In genomic region chr15:64381000-64381751, GRCh38 we compare ENCODE assay signal across 1 cellular context.
TF ChIP-seq lines count a peak whose summit lies in the region.

PCLAF (minus strand) TSS chr15:64381441; CDS start chr15:64381371, 70 bp downstream.

TF ChIP-seq in K562, 482 proteins besides CTCF, POLR2A, EP300 and RAD21 (continued from another document and continues in another):
- TF ChIP-seq MXD1 (CRISPR knock-in tag; IDR thresholded peaks at IDR 0.05; ENCODE audit: borderline replicate concordance, poor library complexity, severe bottlenecking) (no peak), ARNT (IDR thresholded peaks at IDR 0.05) (peak in 1 of 2 experiments; percentile 2; a peak in 1 of 4 replicates), HDAC2 (IDR thresholded peaks at IDR 0.05) (0 out of 2 replicates have a peak, but pooled peaks have one; percentile 26), EZH2 (IDR thresholded peaks at IDR 0.05; ENCODE audit: borderline replicate concordance, low read depth, low read length) (no peak), RB1 (IDR thresholded peaks at IDR 0.05; ENCODE audit: low read depth) (peak; percentile 87), NUFIP1 (IDR thresholded peaks at IDR 0.05; ENCODE audit: partially characterized antibody) (no peak), FOSL1 (tag; conservative IDR thresholded peaks at IDR 0.05) (no peak), HNRNPH1 (optimal IDR thresholded peaks at IDR 0.05; ENCODE audit: low read depth, low read length) (no peak), ZNF311 (CRISPR knock-in tag; IDR thresholded peaks at IDR 0.05) (no peak), ZNF280A (IDR thresholded peaks at IDR 0.05; ENCODE audit: low read depth, partially characterized antibody) (no peak), MTA1 (IDR thresholded peaks at IDR 0.05; ENCODE audit: borderline replicate concordance) (no peak), EHMT2 (IDR thresholded peaks at IDR 0.05) (no peak), PHB2 (IDR thresholded peaks at IDR 0.05; ENCODE audit: low read depth) (no peak), IRF2 (CRISPR knock-in tag; IDR thresholded peaks at IDR 0.05) (no peak), KDM5B (IDR thresholded peaks at IDR 0.05; ENCODE audit: insufficient replicate concordance, low read depth, low read length) (peak; percentile 98), TFAM (CRISPR knock-in tag; conservative IDR thresholded peaks at IDR 0.05) (no peak), NCOA2 (IDR thresholded peaks at IDR 0.05; ENCODE audit: partially characterized antibody in 2 of 2) (no peak), PKNOX1 (IDR thresholded peaks at IDR 0.05) (peak; percentile 99), E2F4 (CRISPR knock-in tag; IDR thresholded peaks at IDR 0.05; ENCODE audit: low read depth) (peak; percentile 98), XRCC4 (IDR thresholded peaks at IDR 0.05; ENCODE audit: extremely low read depth, insufficient read depth, insufficient read length) (no peak), CTBP1 (IDR thresholded peaks at IDR 0.05; ENCODE audit: borderline replicate concordance) (no peak; the same call in 1 of the 2 replicates), PREB (CRISPR knock-in tag; IDR thresholded peaks at IDR 0.05) (no peak), SMARCA4 (IDR thresholded peaks at IDR 0.05) (no peak), TCF3 (CRISPR knock-in tag; IDR thresholded peaks at IDR 0.05) (no peak), USF2 (CRISPR knock-in tag; IDR thresholded peaks at IDR 0.05) (no peak), CREBBP (IDR thresholded peaks at IDR 0.05; ENCODE audit: low read depth, low read length) (no peak), TSC22D4 (tag; IDR thresholded peaks at IDR 0.05) (no peak), STAG1 (CRISPR knock-in tag; IDR thresholded peaks at IDR 0.05; ENCODE audit: borderline replicate concordance) (no peak), POLR2H (tag; IDR thresholded peaks at IDR 0.05; ENCODE audit: low read depth) (peak; percentile 97), CBFA2T2 (conservative IDR thresholded peaks at IDR 0.05) (no peak), BACH1 (tag; IDR thresholded peaks at IDR 0.05) (no peak), SAFB (IDR thresholded peaks at IDR 0.05; ENCODE audit: borderline replicate concordance, low read depth, low read length) (no peak), THRB (CRISPR knock-in tag; conservative IDR thresholded peaks at IDR 0.05) (no peak), TAL1 (IDR thresholded peaks at IDR 0.05) (no peak), TBP (optimal IDR thresholded peaks at IDR 0.05; ENCODE audit: low read depth, low read length) (peak; percentile 99), SMAD1 (IDR thresholded peaks at IDR 0.05; ENCODE audit: low read depth, low read length, partially characterized antibody) (peak; percentile 69), SIN3A (IDR thresholded peaks at IDR 0.05; ENCODE audit: borderline replicate concordance in 2 of 2, control insufficient read depth in 1 of 2, low read depth in 2 of 2, low read length in 2 of 2) (peak in 1 of 2 experiments; percentile 54; a peak in 2 of 4 replicates), ZNF347 (CRISPR knock-in tag; IDR thresholded peaks at IDR 0.05; ENCODE audit: low read depth) (no peak), RBBP5 (IDR thresholded peaks at IDR 0.05; ENCODE audit: borderline replicate concordance, insufficient read depth, low read length, poor library complexity, severe bottlenecking) (peak; percentile 85)
- TF ChIP-seq, protein P1, sequence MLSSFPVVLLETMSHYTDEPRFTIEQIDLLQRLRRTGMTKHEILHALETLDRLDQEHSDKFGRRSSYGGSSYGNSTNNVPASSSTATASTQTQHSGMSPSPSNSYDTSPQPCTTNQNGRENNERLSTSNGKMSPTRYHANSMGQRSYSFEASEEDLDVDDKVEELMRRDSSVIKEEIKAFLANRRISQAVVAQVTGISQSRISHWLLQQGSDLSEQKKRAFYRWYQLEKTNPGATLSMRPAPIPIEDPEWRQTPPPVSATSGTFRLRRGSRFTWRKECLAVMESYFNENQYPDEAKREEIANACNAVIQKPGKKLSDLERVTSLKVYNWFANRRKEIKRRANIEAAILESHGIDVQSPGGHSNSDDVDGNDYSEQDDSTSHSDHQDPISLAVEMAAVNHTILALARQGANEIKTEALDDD (IDR thresholded peaks at IDR 0.05), result no peak; the same call in none of the 2 replicates
- TF ChIP-seq, protein P2, sequence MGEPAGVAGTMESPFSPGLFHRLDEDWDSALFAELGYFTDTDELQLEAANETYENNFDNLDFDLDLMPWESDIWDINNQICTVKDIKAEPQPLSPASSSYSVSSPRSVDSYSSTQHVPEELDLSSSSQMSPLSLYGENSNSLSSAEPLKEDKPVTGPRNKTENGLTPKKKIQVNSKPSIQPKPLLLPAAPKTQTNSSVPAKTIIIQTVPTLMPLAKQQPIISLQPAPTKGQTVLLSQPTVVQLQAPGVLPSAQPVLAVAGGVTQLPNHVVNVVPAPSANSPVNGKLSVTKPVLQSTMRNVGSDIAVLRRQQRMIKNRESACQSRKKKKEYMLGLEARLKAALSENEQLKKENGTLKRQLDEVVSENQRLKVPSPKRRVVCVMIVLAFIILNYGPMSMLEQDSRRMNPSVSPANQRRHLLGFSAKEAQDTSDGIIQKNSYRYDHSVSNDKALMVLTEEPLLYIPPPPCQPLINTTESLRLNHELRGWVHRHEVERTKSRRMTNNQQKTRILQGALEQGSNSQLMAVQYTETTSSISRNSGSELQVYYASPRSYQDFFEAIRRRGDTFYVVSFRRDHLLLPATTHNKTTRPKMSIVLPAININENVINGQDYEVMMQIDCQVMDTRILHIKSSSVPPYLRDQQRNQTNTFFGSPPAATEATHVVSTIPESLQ (CRISPR knock-in tag; IDR thresholded peaks at IDR 0.05), result peak; percentile 48; the same call in 1 of the 2 replicates
- TF ChIP-seq, protein P3, sequence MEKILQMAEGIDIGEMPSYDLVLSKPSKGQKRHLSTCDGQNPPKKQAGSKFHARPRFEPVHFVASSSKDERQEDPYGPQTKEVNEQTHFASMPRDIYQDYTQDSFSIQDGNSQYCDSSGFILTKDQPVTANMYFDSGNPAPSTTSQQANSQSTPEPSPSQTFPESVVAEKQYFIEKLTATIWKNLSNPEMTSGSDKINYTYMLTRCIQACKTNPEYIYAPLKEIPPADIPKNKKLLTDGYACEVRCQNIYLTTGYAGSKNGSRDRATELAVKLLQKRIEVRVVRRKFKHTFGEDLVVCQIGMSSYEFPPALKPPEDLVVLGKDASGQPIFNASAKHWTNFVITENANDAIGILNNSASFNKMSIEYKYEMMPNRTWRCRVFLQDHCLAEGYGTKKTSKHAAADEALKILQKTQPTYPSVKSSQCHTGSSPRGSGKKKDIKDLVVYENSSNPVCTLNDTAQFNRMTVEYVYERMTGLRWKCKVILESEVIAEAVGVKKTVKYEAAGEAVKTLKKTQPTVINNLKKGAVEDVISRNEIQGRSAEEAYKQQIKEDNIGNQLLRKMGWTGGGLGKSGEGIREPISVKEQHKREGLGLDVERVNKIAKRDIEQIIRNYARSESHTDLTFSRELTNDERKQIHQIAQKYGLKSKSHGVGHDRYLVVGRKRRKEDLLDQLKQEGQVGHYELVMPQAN (IDR thresholded peaks at IDR 0.05; ENCODE audit: borderline replicate concordance), result peak; percentile 78; the same call in 1 of the 2 replicates
- TF ChIP-seq, protein P4, sequence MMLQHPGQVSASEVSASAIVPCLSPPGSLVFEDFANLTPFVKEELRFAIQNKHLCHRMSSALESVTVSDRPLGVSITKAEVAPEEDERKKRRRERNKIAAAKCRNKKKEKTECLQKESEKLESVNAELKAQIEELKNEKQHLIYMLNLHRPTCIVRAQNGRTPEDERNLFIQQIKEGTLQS (IDR thresholded peaks at IDR 0.05), result no peak
- TF ChIP-seq, protein P4 (CRISPR knock-in tag; conservative IDR thresholded peaks at IDR 0.05), result no peak; the same call in none of the 2 replicates
- TF ChIP-seq, protein P5, sequence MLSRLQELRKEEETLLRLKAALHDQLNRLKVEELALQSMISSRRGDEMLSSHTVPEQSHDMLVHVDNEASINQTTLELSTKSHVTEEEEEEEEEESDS (CRISPR knock-in tag; IDR thresholded peaks at IDR 0.05), result no peak
- TF ChIP-seq, protein P6, sequence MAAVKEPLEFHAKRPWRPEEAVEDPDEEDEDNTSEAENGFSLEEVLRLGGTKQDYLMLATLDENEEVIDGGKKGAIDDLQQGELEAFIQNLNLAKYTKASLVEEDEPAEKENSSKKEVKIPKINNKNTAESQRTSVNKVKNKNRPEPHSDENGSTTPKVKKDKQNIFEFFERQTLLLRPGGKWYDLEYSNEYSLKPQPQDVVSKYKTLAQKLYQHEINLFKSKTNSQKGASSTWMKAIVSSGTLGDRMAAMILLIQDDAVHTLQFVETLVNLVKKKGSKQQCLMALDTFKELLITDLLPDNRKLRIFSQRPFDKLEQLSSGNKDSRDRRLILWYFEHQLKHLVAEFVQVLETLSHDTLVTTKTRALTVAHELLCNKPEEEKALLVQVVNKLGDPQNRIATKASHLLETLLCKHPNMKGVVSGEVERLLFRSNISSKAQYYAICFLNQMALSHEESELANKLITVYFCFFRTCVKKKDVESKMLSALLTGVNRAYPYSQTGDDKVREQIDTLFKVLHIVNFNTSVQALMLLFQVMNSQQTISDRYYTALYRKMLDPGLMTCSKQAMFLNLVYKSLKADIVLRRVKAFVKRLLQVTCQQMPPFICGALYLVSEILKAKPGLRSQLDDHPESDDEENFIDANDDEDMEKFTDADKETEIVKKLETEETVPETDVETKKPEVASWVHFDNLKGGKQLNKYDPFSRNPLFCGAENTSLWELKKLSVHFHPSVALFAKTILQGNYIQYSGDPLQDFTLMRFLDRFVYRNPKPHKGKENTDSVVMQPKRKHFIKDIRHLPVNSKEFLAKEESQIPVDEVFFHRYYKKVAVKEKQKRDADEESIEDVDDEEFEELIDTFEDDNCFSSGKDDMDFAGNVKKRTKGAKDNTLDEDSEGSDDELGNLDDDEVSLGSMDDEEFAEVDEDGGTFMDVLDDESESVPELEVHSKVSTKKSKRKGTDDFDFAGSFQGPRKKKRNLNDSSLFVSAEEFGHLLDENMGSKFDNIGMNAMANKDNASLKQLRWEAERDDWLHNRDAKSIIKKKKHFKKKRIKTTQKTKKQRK (IDR thresholded peaks at IDR 0.05; ENCODE audit: borderline replicate concordance, low read depth, low read length), result 0 out of 2 replicates have a peak, but pooled peaks have one; percentile 30
